Comparison of ENCODE assay signal across 21 cellular contexts in genomic region chr9:90941661-90942060, GRCh38.
DNase-seq lines count a peak whose midpoint lies in the region; ATAC-seq, FAIRE-seq and TF ChIP-seq lines count a peak whose summit lies in the region.
"Had no signal": no experiment of that assay in that cellular context is flagged by ENCODE, and none has a peak within 500 bp of the region (broad histone marks: within the 10 kb centered on the region; RNA-seq: fewer than 3 reads in every experiment).

No MANE protein-coding gene starts in this region.

- no peaks in the 10 kb centered on the region for H4K20me1 ChIP-seq in DND-41 (ENCODE audit: insufficient read depth, low read length)
- no peaks in the 10 kb centered on the region for H4K20me1 ChIP-seq in MM.1S (ENCODE audit: insufficient read depth, low read length)
- no peaks in the 10 kb centered on the region for H4K20me1 ChIP-seq in keratinocyte (ENCODE audit: control insufficient read depth, extremely low read depth, insufficient read depth, low read length)

- H3K27ac ChIP-seq in DND-41 (ENCODE audit: low read length), result peak overlapping the region; percentile 43
- peak overlapping the region; percentile 98 for H3K27ac ChIP-seq in MM.1S (ENCODE audit: low read length)
- no peak overlapping the region for H3K27ac ChIP-seq in keratinocyte (ENCODE audit: control insufficient read depth, insufficient read depth, low read length)
- H3K27ac ChIP-seq in upper lobe of left lung, result no peak overlapping the region
- H3K27ac ChIP-seq: C4-2B, GM23248 had no signal

- TF ChIP-seq CTCF in DND-41 (IDR thresholded peaks at IDR 0.05; ENCODE audit: borderline replicate concordance, extremely low read depth, low read length, poor library complexity, severe bottlenecking) (no peak), MM.1S (IDR thresholded peaks at IDR 0.05; ENCODE audit: low read length) (no peak), keratinocyte (optimal IDR thresholded peaks at IDR 0.05 in 1 of 3, IDR thresholded peaks at IDR 0.05 in 1 of 3, conservative IDR thresholded peaks at IDR 0.05 in 1 of 3; ENCODE audit: extremely low read depth in 1 of 3, insufficient read depth in 2 of 3, low read length in 3 of 3) (no peak), upper lobe of left lung (IDR thresholded peaks at IDR 0.05) (no peak)

- no peak overlapping the region for H3K4me3 Mint-ChIP-seq in activated T-helper 17 cell treated with anti-CD3 and anti-CD28 coated beads, Interleukin-2, amount 50 U/mL, for 72 hours
- no peak overlapping the region for H3K4me3 Mint-ChIP-seq in stimulated activated memory B cell treated with anti-CD40 and anti-IgM and Interleukin-4, amounts not matched to agents 10 μg/mL and 1 μg/mL and 100 μg/mL, for 72 hours
- no peak overlapping the region for H3K4me3 Mint-ChIP-seq in activated CD8-positive, alpha-beta memory T cell treated with anti-CD3 and anti-CD28 coated beads, Interleukin-2, amount 10 ng/mL, durations not matched to agents 7 days and 5 days
- H3K4me3 Mint-ChIP-seq: CD8-positive, alpha-beta T cell had no signal

- H3K9me3 ChIP-seq in DND-41 (ENCODE audit: insufficient read depth, low read length, severe bottlenecking) (no peaks in the 10 kb centered on the region), MM.1S (replicated peaks; ENCODE audit: insufficient read depth, low read length) (no peaks in the 10 kb centered on the region), keratinocyte (ENCODE audit: control insufficient read depth, low read depth, low read length) (peaks cover 3% of the 10 kb centered on the region), upper lobe of left lung (no peaks in the 10 kb centered on the region)
- H3K9me3 ChIP-seq: Caco-2 had no signal

- H3K4me1 Mint-ChIP-seq in activated T-helper 17 cell treated with anti-CD3 and anti-CD28 coated beads, Interleukin-2, amount 50 U/mL, for 72 hours, result no peaks in the 10 kb centered on the region
- peaks cover 6% of the 10 kb centered on the region for H3K4me1 Mint-ChIP-seq in stimulated activated memory B cell treated with anti-CD40 and anti-IgM and Interleukin-4, amounts not matched to agents 10 μg/mL and 1 μg/mL and 100 μg/mL, for 72 hours
- H3K4me1 Mint-ChIP-seq in activated CD8-positive, alpha-beta memory T cell treated with anti-CD3 and anti-CD28 coated beads, Interleukin-2, amount 10 ng/mL, durations not matched to agents 7 days and 5 days, result peaks cover 5% of the 10 kb centered on the region
- H3K4me1 Mint-ChIP-seq: CD4-positive, CD25-positive, alpha-beta regulatory T cell had no signal

- dilution Hi-C loops in keratinocyte (cut with MboI; ENCODE audit: extremely low pct_ligation_motif_present, low sequenced_read_pairs), result no loop called here

- H3K9me1 ChIP-seq in keratinocyte (ENCODE audit: control insufficient read depth, extremely low read depth, insufficient read depth, low read length), result no peaks in the 10 kb centered on the region

- H3K27me3 ChIP-seq in DND-41 (ENCODE audit: insufficient read depth, low read length, poor library complexity) (no peaks in the 10 kb centered on the region), MM.1S (replicated peaks; ENCODE audit: insufficient read depth, low read length) (no peaks in the 10 kb centered on the region), keratinocyte (ENCODE audit: control insufficient read depth, extremely low read depth, insufficient read depth, low read length) (no peaks in the 10 kb centered on the region), upper lobe of left lung (no peaks in the 10 kb centered on the region)

- H3K9me3 Mint-ChIP-seq in activated T-helper 17 cell treated with anti-CD3 and anti-CD28 coated beads, Interleukin-2, amount 50 U/mL, for 72 hours, result no peaks in the 10 kb centered on the region
- peaks cover 6% of the 10 kb centered on the region for H3K9me3 Mint-ChIP-seq in stimulated activated memory B cell treated with anti-CD40 and anti-IgM and Interleukin-4, amounts not matched to agents 10 μg/mL and 1 μg/mL and 100 μg/mL, for 72 hours
- H3K9me3 Mint-ChIP-seq in activated CD8-positive, alpha-beta memory T cell treated with anti-CD3 and anti-CD28 coated beads, Interleukin-2, amount 10 ng/mL, durations not matched to agents 7 days and 5 days (ENCODE audit: low read depth), result no peaks in the 10 kb centered on the region
- H3K9me3 Mint-ChIP-seq: CD8-positive, alpha-beta T cell had no signal

- H3K36me3 ChIP-seq in DND-41 (ENCODE audit: insufficient read depth, low read length) (no peaks in the 10 kb centered on the region), MM.1S (replicated peaks; ENCODE audit: insufficient read depth, low read length) (no peaks in the 10 kb centered on the region), keratinocyte (ENCODE audit: control insufficient read depth in 2 of 2, extremely low read depth in 1 of 2, insufficient read depth in 2 of 2, low read length in 2 of 2) (no peaks in the 10 kb centered on the region), upper lobe of left lung (no peaks in the 10 kb centered on the region)

- no peak for DNase-seq in DND-41
- DNase-seq in MM.1S, result peak; percentile 31
- DNase-seq in keratinocyte (ENCODE audit: low read depth, low spot score), result no peak
- no peak for DNase-seq in germinal center (ENCODE audit: low spot score)
- DNase-seq in activated CD8-positive, alpha-beta memory T cell treated with anti-CD3 and anti-CD28 coated beads, Interleukin-2, amount 10 ng/mL, durations not matched to agents 7 days and 5 days, result no peak
- DNase-seq in upper lobe of left lung, result no peak
- DNase-seq: Caco-2; CD4-positive, CD25-positive, alpha-beta regulatory T cell; CD8-positive, alpha-beta T cell; DMS153; EL; GDM1; GM23248; H7; HCEC 1CT had no signal

- no peak for TF ChIP-seq EP300 in upper lobe of left lung (IDR thresholded peaks at IDR 0.05)

- no peaks in the 10 kb centered on the region for H3K36me3 Mint-ChIP-seq in activated T-helper 17 cell treated with anti-CD3 and anti-CD28 coated beads, Interleukin-2, amount 50 U/mL, for 72 hours (ENCODE audit: low read depth)
- no peaks in the 10 kb centered on the region for H3K36me3 Mint-ChIP-seq in stimulated activated memory B cell treated with anti-CD40 and anti-IgM and Interleukin-4, amounts not matched to agents 10 μg/mL and 1 μg/mL and 100 μg/mL, for 72 hours
- peaks cover 3% of the 10 kb centered on the region for H3K36me3 Mint-ChIP-seq in activated CD8-positive, alpha-beta memory T cell treated with anti-CD3 and anti-CD28 coated beads, Interleukin-2, amount 10 ng/mL, durations not matched to agents 7 days and 5 days
- H3K36me3 Mint-ChIP-seq: CD4-positive, CD25-positive, alpha-beta regulatory T cell; CD8-positive, alpha-beta T cell had no signal

- FAIRE-seq in keratinocyte (lab: Jason Lieb, UNC), result peak; percentile 5
- FAIRE-seq: GM12878, GM18507, H1 had no signal

- peaks cover 24% of the 10 kb centered on the region for H3K4me1 ChIP-seq in DND-41 (ENCODE audit: insufficient read depth, low read length)
- peaks cover 64% of the 10 kb centered on the region for H3K4me1 ChIP-seq in MM.1S (ENCODE audit: low read length)
- H3K4me1 ChIP-seq in keratinocyte (ENCODE audit: control insufficient read depth, extremely low read depth, insufficient read depth, low read length), result peaks cover 17% of the 10 kb centered on the region
- no peaks in the 10 kb centered on the region for H3K4me1 ChIP-seq in upper lobe of left lung
- H3K4me1 ChIP-seq: Caco-2 had no signal

- no peak overlapping the region for H3K4me3 ChIP-seq in DND-41 (ENCODE audit: low read depth in 1 of 2, low read length in 2 of 2)
- no peak overlapping the region for H3K4me3 ChIP-seq in MM.1S (ENCODE audit: low read length)
- H3K4me3 ChIP-seq in keratinocyte (ENCODE audit: control insufficient read depth in 2 of 3, extremely low read depth in 1 of 3, insufficient read depth in 2 of 3, low read depth in 1 of 3, low read length in 3 of 3), result no peak overlapping the region
- H3K4me3 ChIP-seq in upper lobe of left lung, result no peak overlapping the region
- H3K4me3 ChIP-seq: GM12878, GM23248 had no signal

- CTCF ChIA-PET in activated CD8-positive, alpha-beta memory T cell treated with anti-CD3 and anti-CD28 coated beads, Interleukin-2, amount 10 ng/mL, durations not matched to agents 7 days and 5 days (lab: Charles Lee), result no interaction called here

- peaks cover 33% of the 10 kb centered on the region for H3K27me3 Mint-ChIP-seq in activated T-helper 17 cell treated with anti-CD3 and anti-CD28 coated beads, Interleukin-2, amount 50 U/mL, for 72 hours
- peaks cover 39% of the 10 kb centered on the region for H3K27me3 Mint-ChIP-seq in stimulated activated memory B cell treated with anti-CD40 and anti-IgM and Interleukin-4, amounts not matched to agents 10 μg/mL and 1 μg/mL and 100 μg/mL, for 72 hours
- peaks cover 27% of the 10 kb centered on the region for H3K27me3 Mint-ChIP-seq in activated CD8-positive, alpha-beta memory T cell treated with anti-CD3 and anti-CD28 coated beads, Interleukin-2, amount 10 ng/mL, durations not matched to agents 7 days and 5 days

- no peak overlapping the region for H3K9ac ChIP-seq in DND-41 (ENCODE audit: low read depth, low read length)
- peak overlapping the region; percentile 75 for H3K9ac ChIP-seq in MM.1S (ENCODE audit: low read length)
- H3K9ac ChIP-seq in keratinocyte (ENCODE audit: control insufficient read depth, extremely low read depth, insufficient read depth, low read length), result no peak overlapping the region
- H3K9ac ChIP-seq: GM23248 had no signal

- H2AFZ ChIP-seq in DND-41 (ENCODE audit: low read depth, low read length), result no peak overlapping the region
- peak overlapping the region; percentile 41 for H2AFZ ChIP-seq in MM.1S (ENCODE audit: low read length)
- no peak overlapping the region for H2AFZ ChIP-seq in keratinocyte (ENCODE audit: control insufficient read depth, low read length)
- H2AFZ ChIP-seq: GM23248 had no signal

- WGBS in upper lobe of left lung, 2 donors, result 88 to 96% methylated on average over 5 of the region's 5 CpGs

- H3F3A ChIP-seq in MM.1S (ENCODE audit: insufficient read depth, low read length), result peaks cover 33% of the 10 kb centered on the region

- H3K79me2 ChIP-seq in DND-41 (ENCODE audit: insufficient read depth, low read length), result no peaks in the 10 kb centered on the region
- no peaks in the 10 kb centered on the region for H3K79me2 ChIP-seq in MM.1S (ENCODE audit: low read length)
- H3K79me2 ChIP-seq in keratinocyte (ENCODE audit: control insufficient read depth, insufficient read depth, low read length), result no peaks in the 10 kb centered on the region

- ATAC-seq in DND-41 (ENCODE audit: insufficient read depth, low read depth) (no peak), upper lobe of left lung (ENCODE audit: low FRiP score in 2 of 2) (no peak)
- no peak for ATAC-seq in activated T-helper 17 cell treated with anti-CD3 and anti-CD28 coated beads, Interleukin-2, amount 50 U/mL, for 72 hours (replicated peaks)
- ATAC-seq in stimulated activated memory B cell treated with anti-CD40 and anti-IgM and Interleukin-4, amounts not matched to agents 10 μg/mL and 1 μg/mL and 100 μg/mL, for 72 hours, result no peak
- no peak for ATAC-seq in activated CD8-positive, alpha-beta memory T cell treated with anti-CD3 and anti-CD28 coated beads, Interleukin-2, amount 10 ng/mL, durations not matched to agents 7 days and 5 days
- ATAC-seq: CD8-positive, alpha-beta T cell had no signal

- H3K9me2 ChIP-seq in MM.1S (replicated peaks; ENCODE audit: insufficient read depth, low read length), result no peaks in the 10 kb centered on the region

- H3K27ac Mint-ChIP-seq in activated T-helper 17 cell treated with anti-CD3 and anti-CD28 coated beads, Interleukin-2, amount 50 U/mL, for 72 hours, result peak overlapping the region; percentile 34
- H3K27ac Mint-ChIP-seq in stimulated activated memory B cell treated with anti-CD40 and anti-IgM and Interleukin-4, amounts not matched to agents 10 μg/mL and 1 μg/mL and 100 μg/mL, for 72 hours, result no peak overlapping the region
- H3K27ac Mint-ChIP-seq in activated CD8-positive, alpha-beta memory T cell treated with anti-CD3 and anti-CD28 coated beads, Interleukin-2, amount 10 ng/mL, durations not matched to agents 7 days and 5 days, result no peak overlapping the region
- H3K27ac Mint-ChIP-seq: CD4-positive, CD25-positive, alpha-beta regulatory T cell; CD8-positive, alpha-beta T cell had no signal

- no peak overlapping the region for H3K4me2 ChIP-seq in DND-41 (ENCODE audit: insufficient read depth, low read length)
- H3K4me2 ChIP-seq in MM.1S (ENCODE audit: low read depth, low read length), result peak overlapping the region; percentile 53
- no peak overlapping the region for H3K4me2 ChIP-seq in keratinocyte (ENCODE audit: control insufficient read depth, extremely low read depth, insufficient read depth, low read depth, low read length)

- TF ChIP-seq POLR2A in upper lobe of left lung (IDR thresholded peaks at IDR 0.05), result no peak

Comparison
In these comparisons a context has a peak if more than half of its experiments do, and no peak if none do; other contexts are left out.
1. H3K27ac ChIP-seq: peak in DND-41 (single experiment) and MM.1S (single experiment); none in keratinocyte (single experiment) and upper lobe of left lung (0 of 4).